ENCODE assay signal across 1 cellular context in the genomic region with DNA sequence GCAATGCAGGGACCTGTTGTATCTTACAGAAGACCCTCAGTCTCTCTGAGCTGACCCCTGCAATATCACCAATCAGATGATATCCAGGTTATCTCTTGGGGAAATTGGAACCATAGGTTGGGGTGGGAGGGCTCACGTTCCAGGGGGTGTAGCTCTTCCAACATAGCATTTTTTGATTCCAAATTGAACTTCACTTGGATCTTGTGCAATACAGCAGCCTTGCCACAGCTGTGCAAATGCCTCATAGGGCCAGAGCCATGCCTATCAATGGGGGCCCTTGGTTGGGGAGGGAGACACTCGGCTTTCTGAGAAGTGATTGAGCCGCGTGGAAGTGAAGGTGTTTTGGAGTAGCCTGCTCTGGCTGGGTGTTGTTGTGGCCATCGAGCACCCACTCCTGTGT.
TF ChIP-seq lines count a peak whose summit lies in the region.

No MANE protein-coding gene starts in this region.

TF ChIP-seq in IMR-90, 13 proteins besides CTCF, POLR2A, EP300 and RAD21 (continued from another document):
- peak; percentile 22; the same call in 1 of the 2 replicates for TF ChIP-seq CEBPB (IDR thresholded peaks at IDR 0.05; ENCODE audit: low read depth, low read length)
